ENCODE assay signal across 23 cellular contexts in genomic region chr11:108897071-108897481, GRCh38.
DNase-seq lines count a peak whose midpoint lies in the region; ATAC-seq and TF ChIP-seq lines count a peak whose summit lies in the region.
"Had no signal": no experiment of that assay in that cellular context is flagged by ENCODE, and none has a peak within 500 bp of the region (broad histone marks: within the 10 kb centered on the region; RNA-seq: fewer than 3 reads in every experiment).

No MANE protein-coding gene starts in this region.

- peak; percentile 95 for DNase-seq in HCT116 (ENCODE audit: low read depth, low spot score)
- peak; percentile 55 to 74 for DNase-seq in SJSA1 (ENCODE audit: low read depth in 1 of 2, low spot score in 2 of 2)
- peak; percentile 51 for DNase-seq in iris pigment epithelial cell (ENCODE audit: low read depth)
- no peak for DNase-seq in smooth muscle cell (lab: John Stamatoyannopoulos, UW; ENCODE audit: unreplicated experiment)
- no peak for DNase-seq in activated CD4-positive, alpha-beta T cell treated with anti-CD3 and anti-CD28 coated beads, Interleukin-2, amount 10 ng/mL, durations not matched to agents 24 days and 14 days
- DNase-seq in HEK293T (ENCODE audit: extremely low spot score) = no peak
- DNase-seq: activated CD4-positive, alpha-beta T cell treated with anti-CD3 and anti-CD28 coated beads, Interleukin-2, amount 10 ng/mL, durations not matched to agents 7 days and 5 days; activated naive CD8-positive, alpha-beta T cell treated with anti-CD3 and anti-CD28 coated beads, Interleukin-2, amount 10 ng/mL, durations not matched to agents 7 days and 5 days; CD8-positive, alpha-beta T cell; colonic mucosa; glutamatergic neuron; left ventricle myocardium inferior; MM.1S; mucosa of descending colon; NCI-H1417 treated with DMSO at 0.1 percent for 48 hours; NCI-H510A; Peyer's patch; psoas muscle; small intestine; stimulated activated CD4-positive, alpha-beta T cell treated with anti-CD3 and anti-CD28 coated beads, Interleukin-4, amount 100 ng/mL, for 1 hour; stimulated activated naive CD4-positive, alpha-beta T cell; testis had no signal

- H3K9me2 ChIP-seq in HCT116 (ENCODE audit: insufficient read depth) = no peaks in the 10 kb centered on the region

- H3K4me3 Mint-ChIP-seq in activated CD4-positive, alpha-beta T cell treated with anti-CD3 and anti-CD28 coated beads, Interleukin-2, amount 10 ng/mL, durations not matched to agents 24 days and 14 days = no peak overlapping the region
- H3K4me3 Mint-ChIP-seq: activated CD4-positive, alpha-beta T cell treated with anti-CD3 and anti-CD28 coated beads, Interleukin-2, amount 10 ng/mL, durations not matched to agents 7 days and 5 days; activated naive CD8-positive, alpha-beta T cell treated with anti-CD3 and anti-CD28 coated beads, Interleukin-2, amount 10 ng/mL, durations not matched to agents 7 days and 5 days; CD8-positive, alpha-beta T cell had no signal

- H3K4me3 ChIP-seq in HCT116 (replicated peaks in 1 of 2; ENCODE audit: low read depth in 1 of 2, low read length in 2 of 2) (peak overlapping the region in 1 of 2 experiments; percentile 29; a peak in 2 of 4 replicates), SJSA1 (no peak overlapping the region), smooth muscle cell (no peak overlapping the region)
- H3K4me3 ChIP-seq: colonic mucosa, left ventricle myocardium inferior, mucosa of descending colon, Peyer's patch, psoas muscle, testis had no signal

- peak overlapping the region; percentile 47; the same call in 1 of the 2 replicates for H3K9ac ChIP-seq in HCT116 (ENCODE audit: low read length)
- no peak overlapping the region for H3K9ac ChIP-seq in smooth muscle cell (ENCODE audit: low read depth)

- 0 out of 2 replicates have a peak, but pooled peaks have one; percentile 8 for TF ChIP-seq RAD21 in HCT116 (IDR thresholded peaks at IDR 0.05; ENCODE audit: low read depth)

- H2AFZ ChIP-seq in HCT116 (ENCODE audit: low read depth, low read length, poor library complexity, severe bottlenecking) (no peak overlapping the region), smooth muscle cell (ENCODE audit: low read depth) (no peak overlapping the region)

- H3K9me3 Mint-ChIP-seq in activated CD4-positive, alpha-beta T cell treated with anti-CD3 and anti-CD28 coated beads, Interleukin-2, amount 10 ng/mL, durations not matched to agents 24 days and 14 days = peaks cover 3% of the 10 kb centered on the region

- peaks cover 3% of the 10 kb centered on the region for H3K4me1 Mint-ChIP-seq in activated CD4-positive, alpha-beta T cell treated with anti-CD3 and anti-CD28 coated beads, Interleukin-2, amount 10 ng/mL, durations not matched to agents 24 days and 14 days

- POLR2A ChIA-PET in HCT116 (lab: Charles Lee) (interaction anchor here (0.7 to 1.3 kb wide), 4 partner anchors 10 to 13 kb away, joined by 3 to 8 read pairs (median 3); no protein-coding TSS in a partner anchor), HEK293T (lab: Yijun Ruan, JAX) (no interaction called here)

- no peaks in the 10 kb centered on the region for H3K27me3 Mint-ChIP-seq in activated CD4-positive, alpha-beta T cell treated with anti-CD3 and anti-CD28 coated beads, Interleukin-2, amount 10 ng/mL, durations not matched to agents 24 days and 14 days
- H3K27me3 Mint-ChIP-seq: activated CD4-positive, alpha-beta T cell treated with anti-CD3 and anti-CD28 coated beads, Interleukin-2, amount 10 ng/mL, durations not matched to agents 7 days and 5 days; activated naive CD8-positive, alpha-beta T cell treated with anti-CD3 and anti-CD28 coated beads, Interleukin-2, amount 10 ng/mL, durations not matched to agents 7 days and 5 days had no signal

- no peak for TF ChIP-seq CTCF in HCT116 (IDR thresholded peaks at IDR 0.05 in 2 of 3, conservative IDR thresholded peaks at IDR 0.05 in 1 of 3; ENCODE audit: borderline replicate concordance in 1 of 3, insufficient read depth in 1 of 3, low read depth in 2 of 3, low read length in 2 of 3)
- TF ChIP-seq CTCF in smooth muscle cell (IDR thresholded peaks at IDR 0.05; ENCODE audit: borderline replicate concordance, insufficient read depth, poor library complexity, severe bottlenecking) = no peak

- H3K36me3 Mint-ChIP-seq in activated CD4-positive, alpha-beta T cell treated with anti-CD3 and anti-CD28 coated beads, Interleukin-2, amount 10 ng/mL, durations not matched to agents 24 days and 14 days (ENCODE audit: low read depth) = peaks cover 16% of the 10 kb centered on the region

- CTCF ChIA-PET in HCT116 (lab: Charles Lee) (interaction anchor here (1.0 kb wide), 1 partner anchor 11 kb away, joined by 3 read pairs; no protein-coding TSS in a partner anchor), HEK293T (lab: Yijun Ruan, JAX) (no interaction called here)

- BruUV-seq in HCT116 (replicated peaks; lab: Mats Ljungman, UMichigan) = no TSS peak

- H3K79me2 ChIP-seq in HCT116 (ENCODE audit: insufficient read depth, low read length) (peaks cover 18% of the 10 kb centered on the region), smooth muscle cell (ENCODE audit: low read depth) (no peaks in the 10 kb centered on the region)

- no peaks in the 10 kb centered on the region for H3K27me3 ChIP-seq in HCT116 (ENCODE audit: insufficient read depth, low read length)
- no peaks in the 10 kb centered on the region for H3K27me3 ChIP-seq in SJSA1 (replicated peaks)
- H3K27me3 ChIP-seq in smooth muscle cell (ENCODE audit: low read depth) = no peaks in the 10 kb centered on the region
- H3K27me3 ChIP-seq: colonic mucosa, Peyer's patch, testis had no signal

- peaks cover 7% of the 10 kb centered on the region for H3F3A ChIP-seq in smooth muscle cell (ENCODE audit: low read depth)

- no peak for TF ChIP-seq POLR2A in HCT116 (IDR thresholded peaks at IDR 0.05; ENCODE audit: borderline replicate concordance, extremely low read depth, insufficient read depth, insufficient read length)

- H3K27ac ChIP-seq in HCT116 (ENCODE audit: low read depth, low read length) (peak overlapping the region; percentile 97; the same call in 1 of the 2 replicates), SJSA1 (peak overlapping the region; percentile 96), smooth muscle cell (ENCODE audit: low read depth) (peak overlapping the region; percentile 73)
- H3K27ac ChIP-seq: colonic mucosa, left ventricle myocardium inferior, Peyer's patch, psoas muscle, testis had no signal

- RAD21 ChIA-PET in HCT116 (lab: Charles Lee; ENCODE audit: low non-redundant PET in 1 of 2, low total read pairs in 2 of 2, uncharacterized antibody in 2 of 2, unreplicated experiment in 2 of 2) = no interaction called here

- H3K9me3 ChIP-seq in HCT116 (ENCODE audit: control insufficient read depth in 1 of 2, insufficient read depth in 1 of 2, low read depth in 1 of 2, low read length in 2 of 2) = no peaks in the 10 kb centered on the region
- no peaks in the 10 kb centered on the region for H3K9me3 ChIP-seq in SJSA1 (replicated peaks)
- H3K9me3 ChIP-seq in smooth muscle cell (replicated peaks; ENCODE audit: low read depth) = no peaks in the 10 kb centered on the region
- H3K9me3 ChIP-seq: colonic mucosa, left ventricle myocardium inferior, mucosa of descending colon, Peyer's patch, psoas muscle, testis had no signal

- H3K27ac Mint-ChIP-seq in activated CD4-positive, alpha-beta T cell treated with anti-CD3 and anti-CD28 coated beads, Interleukin-2, amount 10 ng/mL, durations not matched to agents 24 days and 14 days = no peak overlapping the region
- H3K27ac Mint-ChIP-seq: activated CD4-positive, alpha-beta T cell treated with anti-CD3 and anti-CD28 coated beads, Interleukin-2, amount 10 ng/mL, durations not matched to agents 7 days and 5 days; activated naive CD8-positive, alpha-beta T cell treated with anti-CD3 and anti-CD28 coated beads, Interleukin-2, amount 10 ng/mL, durations not matched to agents 7 days and 5 days; CD8-positive, alpha-beta T cell had no signal

- 53% methylated on average over 1 of the region's 1 CpG for WGBS in smooth muscle cell (ENCODE audit: low lambda C conversion rate)

- H3K4me2 ChIP-seq in HCT116 (ENCODE audit: low read length) (peak overlapping the region; percentile 77), smooth muscle cell (peak overlapping the region; percentile 80)

- no peaks in the 10 kb centered on the region for H3K36me3 ChIP-seq in HCT116 (ENCODE audit: control insufficient read depth in 1 of 2, insufficient read depth in 2 of 2, low read length in 2 of 2)
- H3K36me3 ChIP-seq in SJSA1 = no peaks in the 10 kb centered on the region
- H3K36me3 ChIP-seq in smooth muscle cell (ENCODE audit: low read depth) = no peaks in the 10 kb centered on the region
- H3K36me3 ChIP-seq: colonic mucosa, left ventricle myocardium inferior, Peyer's patch had no signal

- peak; percentile 83 for ATAC-seq in HCT116
- no peak for ATAC-seq in HG03565 (IDR thresholded peaks at IDR 0.05; ENCODE audit: unreplicated experiment)
- ATAC-seq: CD8-positive, alpha-beta T cell; mucosa of descending colon; psoas muscle had no signal

- intact Hi-C loops in HCT116 (cut with micrococcal nuclease) = no loop called here
- intact Hi-C loops in activated CD4-positive, alpha-beta T cell treated with anti-CD3 and anti-CD28 coated beads, Interleukin-2, amount 10 ng/mL, durations not matched to agents 24 days and 14 days (cut with micrococcal nuclease) = no loop called here

- H3K4me1 ChIP-seq in HCT116 (ENCODE audit: control insufficient read depth in 1 of 2, insufficient read depth in 2 of 2, low read length in 2 of 2) (peaks cover 70 to 86% of the 10 kb centered on the region in 2 experiments), SJSA1 (replicated peaks) (peaks cover 35% of the 10 kb centered on the region), smooth muscle cell (ENCODE audit: low read depth) (peaks cover 14% of the 10 kb centered on the region)
- H3K4me1 ChIP-seq: colonic mucosa, left ventricle myocardium inferior, Peyer's patch, psoas muscle had no signal

- H4K20me1 ChIP-seq in HCT116 (ENCODE audit: insufficient read depth) (no peaks in the 10 kb centered on the region), smooth muscle cell (ENCODE audit: low read depth) (no peaks in the 10 kb centered on the region)

TF ChIP-seq in HCT116, 20 proteins besides CTCF, POLR2A, EP300 and RAD21 (continues in another document):
- TF ChIP-seq SP1 (IDR thresholded peaks at IDR 0.05; ENCODE audit: low read depth) (peak; percentile 84), CEBPB (IDR thresholded peaks at IDR 0.05; ENCODE audit: low read depth) (peak; percentile 74), EGR1 (IDR thresholded peaks at IDR 0.05; ENCODE audit: low read depth) (peak; percentile 22; the same call in 1 of the 2 replicates), SRF (IDR thresholded peaks at IDR 0.05; ENCODE audit: low read depth) (peak; percentile 13), SIN3A (IDR thresholded peaks at IDR 0.05; ENCODE audit: low read depth) (peak; percentile 64; the same call in 1 of the 2 replicates)

TF ChIP-seq in HEK293T, 16 proteins besides CTCF, POLR2A, EP300 and RAD21:
- TF ChIP-seq FOXA1 (IDR thresholded peaks at IDR 0.05) (no peak), CTBP1 (IDR thresholded peaks at IDR 0.05; ENCODE audit: borderline replicate concordance) (no peak), ZNF384 (IDR thresholded peaks at IDR 0.05) (no peak), TARDBP (IDR thresholded peaks at IDR 0.05) (no peak), ARNT (IDR thresholded peaks at IDR 0.05) (no peak), LEF1 (IDR thresholded peaks at IDR 0.05; ENCODE audit: borderline replicate concordance) (no peak), SP1 (IDR thresholded peaks at IDR 0.05) (no peak)
TF ChIP-seq in HEK293T: peak in this region for 0.

Comparison
In these comparisons a context has a peak if more than half of its experiments do, and no peak if none do; other contexts are left out.
1. DNase-seq: peak in HCT116 (single experiment), SJSA1 (2 of 2) and iris pigment epithelial cell (single experiment); none in smooth muscle cell (single experiment), activated CD4-positive, alpha-beta T cell treated with anti-CD3 and anti-CD28 coated beads, Interleukin-2, amount 10 ng/mL, durations not matched to agents 24 days and 14 days (single experiment) and HEK293T (single experiment).
2. Peak in every context shown above with its lines, with median percentiles within 50 percentile points of each other: H3K27ac ChIP-seq.